ENCODE assay signal across 1 cellular context in genomic region chr1:114235956-114236355, GRCh38.
TF ChIP-seq lines count a peak whose summit lies in the region.

No MANE protein-coding gene starts in this region.

TF ChIP-seq in WTC11, 78 proteins besides CTCF, POLR2A, EP300 and RAD21 (continued from another document):
- TF ChIP-seq E2F1 (CRISPR knock-in tag; IDR thresholded peaks at IDR 0.05) = no peak
TF ChIP-seq in WTC11: peak in this region for 0.
